1 cellular context compared by ENCODE assay signal in the genomic region with DNA sequence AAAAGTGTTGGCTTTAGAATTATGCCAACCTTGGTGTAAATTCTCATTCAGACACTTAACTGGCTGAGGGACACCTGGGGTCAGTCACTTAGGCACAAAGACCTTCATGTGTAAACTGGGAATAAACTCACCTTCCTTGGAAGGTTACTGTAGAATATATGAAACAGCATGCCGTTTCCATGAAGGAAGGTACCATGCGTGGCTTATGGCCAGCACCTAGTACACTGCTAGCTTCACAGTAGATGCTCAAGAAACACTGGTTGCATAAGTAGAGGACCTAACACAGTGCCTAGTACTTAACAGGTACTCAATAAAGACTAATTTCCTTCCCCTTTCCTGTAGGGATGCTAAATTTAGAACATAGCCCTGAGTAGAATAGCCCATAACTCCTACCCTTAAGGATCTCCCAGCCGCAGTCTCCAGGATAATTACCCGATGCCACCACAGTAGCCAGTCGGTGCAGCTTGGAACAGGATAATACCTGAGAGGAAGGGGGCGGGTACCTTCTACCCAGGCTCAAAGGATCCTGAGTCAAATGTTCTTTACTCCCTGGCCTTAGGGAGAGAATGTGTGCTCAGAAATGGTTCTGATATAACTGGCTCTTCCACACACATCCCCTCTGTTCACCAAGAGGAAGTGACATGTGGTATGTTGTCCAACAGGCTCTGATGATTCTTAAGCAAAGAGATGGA.
TF ChIP-seq lines count a peak whose summit lies in the region.

No MANE protein-coding gene starts in this region.

TF ChIP-seq in HepG2, 621 proteins besides CTCF, POLR2A, EP300 and RAD21 (continued from another document and continues in another):
- TF ChIP-seq ZNF646 (CRISPR knock-in tag; IDR thresholded peaks at IDR 0.05) = no peak
- TF ChIP-seq KAT7 (CRISPR knock-in tag; IDR thresholded peaks at IDR 0.05; ENCODE audit: borderline replicate concordance) = no peak
- TF ChIP-seq POLR2G (IDR thresholded peaks at IDR 0.05; ENCODE audit: low read depth, low read length) = peak; percentile 10; the same call in 1 of the 2 replicates
- TF ChIP-seq ZNF296 (CRISPR knock-in tag; conservative IDR thresholded peaks at IDR 0.05) = no peak
- peak; percentile 18; the same call in 1 of the 2 replicates for TF ChIP-seq TAF1 (CRISPR knock-in tag; IDR thresholded peaks at IDR 0.05)
- TF ChIP-seq, protein P1, sequence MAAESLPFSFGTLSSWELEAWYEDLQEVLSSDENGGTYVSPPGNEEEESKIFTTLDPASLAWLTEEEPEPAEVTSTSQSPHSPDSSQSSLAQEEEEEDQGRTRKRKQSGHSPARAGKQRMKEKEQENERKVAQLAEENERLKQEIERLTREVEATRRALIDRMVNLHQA (CRISPR knock-in tag; IDR thresholded peaks at IDR 0.05) = no peak
- no peak; the same call in 1 of the 2 replicates for TF ChIP-seq ZC3H4 (CRISPR knock-in tag; IDR thresholded peaks at IDR 0.05; ENCODE audit: borderline replicate concordance)
- TF ChIP-seq HMG20A (CRISPR knock-in tag; IDR thresholded peaks at IDR 0.05; ENCODE audit: borderline replicate concordance) = 0 out of 2 replicates have a peak, but pooled peaks have one; percentile 2
- TF ChIP-seq ZMYM3 (CRISPR knock-in tag; IDR thresholded peaks at IDR 0.05) = peak; percentile 47
- 0 out of 2 replicates have a peak, but pooled peaks have one; percentile 24 for TF ChIP-seq ZNF136 (CRISPR knock-in tag; IDR thresholded peaks at IDR 0.05; ENCODE audit: low read depth)
- no peak for TF ChIP-seq HNF4G (IDR thresholded peaks at IDR 0.05; ENCODE audit: borderline replicate concordance, low read depth, low read length)
- 0 out of 2 replicates have a peak, but pooled peaks have one; percentile 60 for TF ChIP-seq HNF4G (CRISPR knock-in tag; IDR thresholded peaks at IDR 0.05; ENCODE audit: borderline replicate concordance, low read depth)
- no peak for TF ChIP-seq HNF4A (CRISPR knock-in tag; IDR thresholded peaks at IDR 0.05)
- 0 out of 2 replicates have a peak, but pooled peaks have one; percentile 37 for TF ChIP-seq MEIS2 (CRISPR knock-in tag; IDR thresholded peaks at IDR 0.05)
- TF ChIP-seq, protein P2, sequence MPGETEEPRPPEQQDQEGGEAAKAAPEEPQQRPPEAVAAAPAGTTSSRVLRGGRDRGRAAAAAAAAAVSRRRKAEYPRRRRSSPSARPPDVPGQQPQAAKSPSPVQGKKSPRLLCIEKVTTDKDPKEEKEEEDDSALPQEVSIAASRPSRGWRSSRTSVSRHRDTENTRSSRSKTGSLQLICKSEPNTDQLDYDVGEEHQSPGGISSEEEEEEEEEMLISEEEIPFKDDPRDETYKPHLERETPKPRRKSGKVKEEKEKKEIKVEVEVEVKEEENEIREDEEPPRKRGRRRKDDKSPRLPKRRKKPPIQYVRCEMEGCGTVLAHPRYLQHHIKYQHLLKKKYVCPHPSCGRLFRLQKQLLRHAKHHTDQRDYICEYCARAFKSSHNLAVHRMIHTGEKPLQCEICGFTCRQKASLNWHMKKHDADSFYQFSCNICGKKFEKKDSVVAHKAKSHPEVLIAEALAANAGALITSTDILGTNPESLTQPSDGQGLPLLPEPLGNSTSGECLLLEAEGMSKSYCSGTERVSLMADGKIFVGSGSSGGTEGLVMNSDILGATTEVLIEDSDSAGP (CRISPR knock-in tag; IDR thresholded peaks at IDR 0.05; ENCODE audit: borderline replicate concordance) = no peak
- no peak for TF ChIP-seq HDAC2 (CRISPR knock-in tag; IDR thresholded peaks at IDR 0.05)
- no peak for TF ChIP-seq POGZ (CRISPR knock-in tag; IDR thresholded peaks at IDR 0.05)
- TF ChIP-seq, protein P3, sequence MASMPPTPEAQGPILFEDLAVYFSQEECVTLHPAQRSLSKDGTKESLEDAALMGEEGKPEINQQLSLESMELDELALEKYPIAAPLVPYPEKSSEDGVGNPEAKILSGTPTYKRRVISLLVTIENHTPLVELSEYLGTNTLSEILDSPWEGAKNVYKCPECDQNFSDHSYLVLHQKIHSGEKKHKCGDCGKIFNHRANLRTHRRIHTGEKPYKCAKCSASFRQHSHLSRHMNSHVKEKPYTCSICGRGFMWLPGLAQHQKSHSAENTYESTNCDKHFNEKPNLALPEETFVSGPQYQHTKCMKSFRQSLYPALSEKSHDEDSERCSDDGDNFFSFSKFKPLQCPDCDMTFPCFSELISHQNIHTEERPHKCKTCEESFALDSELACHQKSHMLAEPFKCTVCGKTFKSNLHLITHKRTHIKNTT (CRISPR knock-in tag; IDR thresholded peaks at IDR 0.05) = no peak
- no peak for TF ChIP-seq NFKB2 (CRISPR knock-in tag; IDR thresholded peaks at IDR 0.05; ENCODE audit: borderline replicate concordance)
- no peak for TF ChIP-seq KDM6A (CRISPR knock-in tag; IDR thresholded peaks at IDR 0.05; ENCODE audit: low read depth)
- TF ChIP-seq NFYC (CRISPR knock-in tag; IDR thresholded peaks at IDR 0.05) = 0 out of 2 replicates have a peak, but pooled peaks have one; percentile 6
- TF ChIP-seq, protein P4, sequence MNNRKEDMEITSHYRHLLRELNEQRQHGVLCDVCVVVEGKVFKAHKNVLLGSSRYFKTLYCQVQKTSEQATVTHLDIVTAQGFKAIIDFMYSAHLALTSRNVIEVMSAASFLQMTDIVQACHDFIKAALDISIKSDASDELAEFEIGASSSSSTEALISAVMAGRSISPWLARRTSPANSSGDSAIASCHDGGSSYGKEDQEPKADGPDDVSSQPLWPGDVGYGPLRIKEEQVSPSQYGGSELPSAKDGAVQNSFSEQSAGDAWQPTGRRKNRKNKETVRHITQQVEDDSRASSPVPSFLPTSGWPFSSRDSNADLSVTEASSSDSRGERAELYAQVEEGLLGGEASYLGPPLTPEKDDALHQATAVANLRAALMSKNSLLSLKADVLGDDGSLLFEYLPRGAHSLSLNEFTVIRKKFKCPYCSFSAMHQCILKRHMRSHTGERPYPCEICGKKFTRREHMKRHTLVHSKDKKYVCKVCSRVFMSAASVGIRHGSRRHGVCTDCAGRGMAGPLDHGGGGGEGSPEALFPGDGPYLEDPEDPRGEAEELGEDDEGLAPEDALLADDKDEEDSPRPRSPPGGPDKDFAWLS (CRISPR knock-in tag; IDR thresholded peaks at IDR 0.05; ENCODE audit: borderline replicate concordance) = no peak
- TF ChIP-seq ZNF280D (CRISPR knock-in tag; IDR thresholded peaks at IDR 0.05) = no peak
- no peak for TF ChIP-seq ZNF230 (CRISPR knock-in tag; IDR thresholded peaks at IDR 0.05)
- TF ChIP-seq GPN1 (CRISPR knock-in tag; IDR thresholded peaks at IDR 0.05; ENCODE audit: borderline replicate concordance) = no peak
- TF ChIP-seq ZNF619 (CRISPR knock-in tag; IDR thresholded peaks at IDR 0.05) = 0 out of 2 replicates have a peak, but pooled peaks have one; percentile 57
- no peak for TF ChIP-seq ZNF276 (CRISPR knock-in tag; IDR thresholded peaks at IDR 0.05; ENCODE audit: low read depth)
- no peak for TF ChIP-seq ZNF572 (CRISPR knock-in tag; IDR thresholded peaks at IDR 0.05)
- TF ChIP-seq ZNF841 (CRISPR knock-in tag; IDR thresholded peaks at IDR 0.05; ENCODE audit: borderline replicate concordance) = no peak
- TF ChIP-seq, protein P5, sequence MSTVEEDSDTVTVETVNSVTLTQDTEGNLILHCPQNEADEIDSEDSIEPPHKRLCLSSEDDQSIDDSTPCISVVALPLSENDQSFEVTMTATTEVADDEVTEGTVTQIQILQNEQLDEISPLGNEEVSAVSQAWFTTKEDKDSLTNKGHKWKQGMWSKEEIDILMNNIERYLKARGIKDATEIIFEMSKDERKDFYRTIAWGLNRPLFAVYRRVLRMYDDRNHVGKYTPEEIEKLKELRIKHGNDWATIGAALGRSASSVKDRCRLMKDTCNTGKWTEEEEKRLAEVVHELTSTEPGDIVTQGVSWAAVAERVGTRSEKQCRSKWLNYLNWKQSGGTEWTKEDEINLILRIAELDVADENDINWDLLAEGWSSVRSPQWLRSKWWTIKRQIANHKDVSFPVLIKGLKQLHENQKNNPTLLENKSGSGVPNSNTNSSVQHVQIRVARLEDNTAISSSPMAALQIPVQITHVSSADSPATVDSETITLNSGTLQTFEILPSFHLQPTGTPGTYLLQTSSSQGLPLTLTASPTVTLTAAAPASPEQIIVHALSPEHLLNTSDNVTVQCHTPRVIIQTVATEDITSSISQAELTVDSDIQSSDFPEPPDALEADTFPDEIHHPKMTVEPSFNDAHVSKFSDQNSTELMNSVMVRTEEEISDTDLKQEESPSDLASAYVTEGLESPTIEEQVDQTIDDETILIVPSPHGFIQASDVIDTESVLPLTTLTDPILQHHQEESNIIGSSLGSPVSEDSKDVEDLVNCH (CRISPR knock-in tag; IDR thresholded peaks at IDR 0.05) = peak; percentile 79
- TF ChIP-seq, protein P6, sequence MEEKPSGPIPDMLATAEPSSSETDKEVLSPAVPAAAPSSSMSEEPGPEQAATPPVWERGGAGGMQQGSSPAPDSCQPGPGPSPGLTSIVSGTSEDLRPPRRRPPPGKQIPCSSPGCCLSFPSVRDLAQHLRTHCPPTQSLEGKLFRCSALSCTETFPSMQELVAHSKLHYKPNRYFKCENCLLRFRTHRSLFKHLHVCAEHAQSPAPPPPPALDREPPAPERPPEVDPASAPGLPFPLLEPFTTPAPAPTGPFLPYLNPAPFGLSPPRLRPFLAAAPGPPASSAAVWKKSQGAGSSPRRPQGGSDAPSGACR (CRISPR knock-in tag; IDR thresholded peaks at IDR 0.05) = no peak
- TF ChIP-seq GTF2F1 (IDR thresholded peaks at IDR 0.05; ENCODE audit: low read length) = no peak
- 0 out of 2 replicates have a peak, but pooled peaks have one; percentile 5 for TF ChIP-seq ZBTB3 (CRISPR knock-in tag; IDR thresholded peaks at IDR 0.05; ENCODE audit: borderline replicate concordance, low read depth)
